In the genomic region with DNA sequence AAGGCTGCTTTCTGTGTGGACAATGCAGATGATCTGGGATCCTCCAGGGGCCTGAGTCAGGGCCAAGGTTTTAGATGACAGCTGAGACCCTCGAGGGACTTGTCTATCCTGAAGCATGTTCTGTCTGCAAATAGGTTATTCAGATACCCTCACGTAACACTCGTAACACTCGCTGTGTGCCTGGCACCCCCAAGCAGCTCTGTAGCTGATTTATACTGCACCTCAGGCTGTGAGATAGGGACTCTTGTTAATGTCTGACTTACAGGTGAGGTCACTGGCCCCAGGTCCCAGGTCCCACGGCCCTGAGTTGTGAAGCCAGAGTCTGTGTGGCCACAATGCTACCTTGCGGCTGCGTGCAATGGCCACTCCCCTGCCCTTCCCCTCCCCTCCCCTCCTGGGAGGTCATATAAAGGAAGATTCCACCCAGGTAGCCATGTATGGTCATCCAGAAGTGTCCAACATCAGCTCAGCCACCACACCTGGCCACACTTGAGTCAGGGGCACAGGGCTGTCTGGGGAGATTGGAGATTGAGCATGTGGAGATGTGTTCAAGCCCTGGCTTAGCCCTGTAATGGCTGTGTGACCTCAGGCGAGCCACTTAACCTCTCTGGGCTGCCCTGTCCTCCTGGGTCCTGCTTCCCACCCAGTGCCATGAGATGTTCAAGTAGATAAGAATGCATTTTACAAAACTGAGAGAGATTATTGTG, we compare ENCODE assay signal across 21 cellular contexts.
"Had no signal": no experiment of that assay in that cellular context is flagged by ENCODE, and none has a peak within 500 bp of the region (broad histone marks: within the 10 kb centered on the region; RNA-seq: fewer than 3 reads in every experiment).

No MANE protein-coding gene starts in this region.

- FAIRE-seq: endometrium, islet of Langerhans, small intestine had no signal

- H3K4me3 ChIP-seq: dorsolateral prefrontal cortex, gastrocnemius medialis, heart right ventricle, psoas muscle, stomach, thoracic aorta, transverse colon had no signal

- H3K27ac ChIP-seq: dorsolateral prefrontal cortex, gastrocnemius medialis, heart right ventricle, neutrophil, psoas muscle, stomach, thoracic aorta, transverse colon had no signal

- H3K27ac Mint-ChIP-seq: mesothelial cell of epicardium, nephron had no signal

- ATAC-seq: esophagus mucosa, gastrocnemius medialis, heart right ventricle, psoas muscle had no signal

- H3K9me3 ChIP-seq: gastrocnemius medialis, heart right ventricle, neutrophil, psoas muscle, thoracic aorta, transverse colon had no signal

- DNase-seq: cortex of kidney; dorsolateral prefrontal cortex; effector CD8-positive, alpha-beta T cell; gastrocnemius medialis; heart right ventricle; hypothalamus; psoas muscle; retina; small intestine; stimulated activated CD4-positive, alpha-beta T cell treated with anti-CD3 and anti-CD28 coated beads, Interleukin-12 subunit alpha, Interleukin-12 subunit beta, amount 100 ng/mL, for 4 hours; stimulated activated naive CD4-positive, alpha-beta T cell; stomach; substantia nigra; transverse colon had no signal

- H3K36me3 ChIP-seq: gastrocnemius medialis, heart right ventricle, neutrophil, stomach, thoracic aorta, transverse colon had no signal

- H3K27me3 ChIP-seq: neutrophil, transverse colon had no signal

- H3K4me1 ChIP-seq: gastrocnemius medialis, heart right ventricle, psoas muscle, stomach had no signal

- H3K4me3 Mint-ChIP-seq: mesothelial cell of epicardium, nephron had no signal

- H3K36me3 Mint-ChIP-seq: mesothelial cell of epicardium had no signal

- H3K4me1 Mint-ChIP-seq: mesothelial cell of epicardium, nephron had no signal
